ENCODE assay signal across 1 cellular context in the genomic region with DNA sequence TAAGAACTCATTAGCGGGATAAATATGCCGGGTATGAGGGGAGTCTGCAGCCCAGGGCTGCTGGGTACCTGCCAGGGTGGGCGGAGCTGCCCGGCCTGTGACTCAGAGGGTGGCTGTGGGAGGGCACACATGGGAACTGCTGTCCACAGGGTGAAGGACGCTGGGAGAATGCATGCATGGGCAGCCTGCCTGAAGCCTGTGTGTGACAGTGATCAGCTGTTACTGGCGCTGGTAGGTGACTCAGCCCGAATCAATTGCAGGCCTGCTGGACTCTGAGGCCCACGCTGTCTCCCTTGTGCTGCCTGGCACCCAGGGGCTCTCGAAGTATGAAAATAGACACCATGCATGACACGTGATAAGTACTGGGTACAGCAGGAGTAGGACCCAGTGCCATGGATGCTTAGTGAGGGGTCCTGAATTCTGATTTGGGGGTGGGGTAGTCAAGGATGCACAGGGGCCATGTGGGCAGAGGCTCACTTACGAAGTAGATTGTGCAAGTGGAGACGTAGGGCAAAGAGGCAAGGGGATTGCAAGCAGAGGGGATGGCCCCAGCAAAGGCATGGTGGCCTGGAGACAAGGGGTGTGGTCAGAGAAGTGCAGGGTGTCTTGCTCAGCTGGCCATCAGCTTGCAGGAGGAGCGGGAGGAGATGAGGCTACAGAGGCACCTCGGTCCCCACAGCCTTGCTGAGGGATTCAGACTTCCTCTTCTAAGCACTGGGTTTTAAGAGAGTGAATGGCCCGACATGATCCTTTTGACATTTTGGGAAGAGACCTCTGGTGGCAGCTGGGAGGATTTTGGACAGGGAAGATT.
TF ChIP-seq lines count a peak whose summit lies in the region.

No MANE protein-coding gene starts in this region.

TF ChIP-seq in HepG2, 621 proteins besides CTCF, POLR2A, EP300 and RAD21 (continued from another document and continues in another):
- TF ChIP-seq SAFB2 (CRISPR knock-in tag; IDR thresholded peaks at IDR 0.05; ENCODE audit: borderline replicate concordance, low read depth): no peak
- TF ChIP-seq HNF4A (CRISPR knock-in tag; IDR thresholded peaks at IDR 0.05): peak; percentile 46
- TF ChIP-seq MXI1 (IDR thresholded peaks at IDR 0.05; ENCODE audit: borderline replicate concordance, low read depth, low read length): peak; percentile 97; the same call in 2 of the 3 replicates
- TF ChIP-seq, protein P1, sequence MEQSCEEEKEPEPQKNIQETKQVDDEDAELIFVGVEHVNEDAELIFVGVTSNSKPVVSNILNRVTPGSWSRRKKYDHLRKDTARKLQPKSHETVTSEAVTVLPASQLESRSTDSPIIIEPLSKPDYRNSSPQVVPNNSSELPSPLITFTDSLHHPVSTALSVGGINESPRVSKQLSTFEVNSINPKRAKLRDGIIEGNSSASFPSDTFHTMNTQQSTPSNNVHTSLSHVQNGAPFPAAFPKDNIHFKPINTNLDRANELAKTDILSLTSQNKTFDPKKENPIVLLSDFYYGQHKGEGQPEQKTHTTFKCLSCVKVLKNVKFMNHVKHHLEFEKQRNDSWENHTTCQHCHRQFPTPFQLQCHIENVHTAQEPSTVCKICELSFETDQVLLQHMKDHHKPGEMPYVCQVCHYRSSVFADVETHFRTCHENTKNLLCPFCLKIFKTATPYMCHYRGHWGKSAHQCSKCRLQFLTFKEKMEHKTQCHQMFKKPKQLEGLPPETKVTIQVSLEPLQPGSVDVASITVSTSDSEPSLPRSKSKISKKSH (CRISPR knock-in tag; IDR thresholded peaks at IDR 0.05; ENCODE audit: borderline replicate concordance): peak; percentile 58; the same call in 1 of the 2 replicates
- 0 out of 2 replicates have a peak, but pooled peaks have one; percentile 45 for TF ChIP-seq ZNF343 (CRISPR knock-in tag; IDR thresholded peaks at IDR 0.05)
- no peak for TF ChIP-seq GTF2F1 (IDR thresholded peaks at IDR 0.05; ENCODE audit: low read length)
- peak; percentile 98 for TF ChIP-seq SP5 (CRISPR knock-in tag; IDR thresholded peaks at IDR 0.05; ENCODE audit: borderline replicate concordance, low read depth)
- TF ChIP-seq ZNF160 (CRISPR knock-in tag; IDR thresholded peaks at IDR 0.05): no peak
- TF ChIP-seq, protein P2, sequence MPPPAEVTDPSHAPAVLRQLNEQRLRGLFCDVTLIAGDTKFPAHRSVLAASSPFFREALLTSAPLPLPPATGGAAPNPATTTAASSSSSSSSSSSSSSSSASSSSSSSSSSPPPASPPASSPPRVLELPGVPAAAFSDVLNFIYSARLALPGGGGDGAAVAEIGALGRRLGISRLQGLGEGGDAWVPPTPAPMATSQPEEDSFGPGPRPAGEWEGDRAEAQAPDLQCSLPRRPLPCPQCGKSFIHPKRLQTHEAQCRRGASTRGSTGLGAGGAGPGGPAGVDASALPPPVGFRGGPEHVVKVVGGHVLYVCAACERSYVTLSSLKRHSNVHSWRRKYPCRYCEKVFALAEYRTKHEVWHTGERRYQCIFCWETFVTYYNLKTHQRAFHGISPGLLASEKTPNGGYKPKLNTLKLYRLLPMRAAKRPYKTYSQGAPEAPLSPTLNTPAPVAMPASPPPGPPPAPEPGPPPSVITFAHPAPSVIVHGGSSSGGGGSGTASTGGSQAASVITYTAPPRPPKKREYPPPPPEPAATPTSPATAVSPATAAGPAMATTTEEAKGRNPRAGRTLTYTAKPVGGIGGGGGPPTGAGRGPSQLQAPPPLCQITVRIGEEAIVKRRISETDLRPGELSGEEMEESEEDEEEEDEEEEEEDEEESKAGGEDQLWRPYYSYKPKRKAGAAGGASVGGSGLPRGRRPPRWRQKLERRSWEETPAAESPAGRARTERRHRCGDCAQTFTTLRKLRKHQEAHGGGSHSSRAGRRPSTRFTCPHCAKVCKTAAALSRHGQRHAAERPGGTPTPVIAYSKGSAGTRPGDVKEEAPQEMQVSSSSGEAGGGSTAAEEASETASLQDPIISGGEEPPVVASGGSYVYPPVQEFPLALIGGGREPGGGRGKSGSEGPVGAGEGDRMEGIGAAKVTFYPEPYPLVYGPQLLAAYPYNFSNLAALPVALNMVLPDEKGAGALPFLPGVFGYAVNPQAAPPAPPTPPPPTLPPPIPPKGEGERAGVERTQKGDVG (CRISPR knock-in tag; IDR thresholded peaks at IDR 0.05; ENCODE audit: borderline replicate concordance): 0 out of 2 replicates have a peak, but pooled peaks have one; percentile 66
- TF ChIP-seq, protein P3, sequence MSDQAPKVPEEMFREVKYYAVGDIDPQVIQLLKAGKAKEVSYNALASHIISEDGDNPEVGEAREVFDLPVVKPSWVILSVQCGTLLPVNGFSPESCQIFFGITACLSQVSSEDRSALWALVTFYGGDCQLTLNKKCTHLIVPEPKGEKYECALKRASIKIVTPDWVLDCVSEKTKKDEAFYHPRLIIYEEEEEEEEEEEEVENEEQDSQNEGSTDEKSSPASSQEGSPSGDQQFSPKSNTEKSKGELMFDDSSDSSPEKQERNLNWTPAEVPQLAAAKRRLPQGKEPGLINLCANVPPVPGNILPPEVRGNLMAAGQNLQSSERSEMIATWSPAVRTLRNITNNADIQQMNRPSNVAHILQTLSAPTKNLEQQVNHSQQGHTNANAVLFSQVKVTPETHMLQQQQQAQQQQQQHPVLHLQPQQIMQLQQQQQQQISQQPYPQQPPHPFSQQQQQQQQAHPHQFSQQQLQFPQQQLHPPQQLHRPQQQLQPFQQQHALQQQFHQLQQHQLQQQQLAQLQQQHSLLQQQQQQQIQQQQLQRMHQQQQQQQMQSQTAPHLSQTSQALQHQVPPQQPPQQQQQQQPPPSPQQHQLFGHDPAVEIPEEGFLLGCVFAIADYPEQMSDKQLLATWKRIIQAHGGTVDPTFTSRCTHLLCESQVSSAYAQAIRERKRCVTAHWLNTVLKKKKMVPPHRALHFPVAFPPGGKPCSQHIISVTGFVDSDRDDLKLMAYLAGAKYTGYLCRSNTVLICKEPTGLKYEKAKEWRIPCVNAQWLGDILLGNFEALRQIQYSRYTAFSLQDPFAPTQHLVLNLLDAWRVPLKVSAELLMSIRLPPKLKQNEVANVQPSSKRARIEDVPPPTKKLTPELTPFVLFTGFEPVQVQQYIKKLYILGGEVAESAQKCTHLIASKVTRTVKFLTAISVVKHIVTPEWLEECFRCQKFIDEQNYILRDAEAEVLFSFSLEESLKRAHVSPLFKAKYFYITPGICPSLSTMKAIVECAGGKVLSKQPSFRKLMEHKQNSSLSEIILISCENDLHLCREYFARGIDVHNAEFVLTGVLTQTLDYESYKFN (CRISPR knock-in tag; conservative IDR thresholded peaks at IDR 0.05): peak; percentile 61; the same call in 1 of the 2 replicates
- TF ChIP-seq REPIN1 (CRISPR knock-in tag; IDR thresholded peaks at IDR 0.05; ENCODE audit: borderline replicate concordance, low read depth): peak; percentile 42; the same call in 1 of the 2 replicates
- no peak; the same call in 1 of the 2 replicates for TF ChIP-seq MAZ (IDR thresholded peaks at IDR 0.05; ENCODE audit: borderline replicate concordance, low read depth, low read length)
- peak; percentile 76 for TF ChIP-seq MAZ (CRISPR knock-in tag; IDR thresholded peaks at IDR 0.05; ENCODE audit: low read depth)
- no peak for TF ChIP-seq JDP2 (CRISPR knock-in tag; IDR thresholded peaks at IDR 0.05; ENCODE audit: borderline replicate concordance)
- TF ChIP-seq CAMTA2 (CRISPR knock-in tag; IDR thresholded peaks at IDR 0.05; ENCODE audit: borderline replicate concordance): no peak
- TF ChIP-seq, protein P4, sequence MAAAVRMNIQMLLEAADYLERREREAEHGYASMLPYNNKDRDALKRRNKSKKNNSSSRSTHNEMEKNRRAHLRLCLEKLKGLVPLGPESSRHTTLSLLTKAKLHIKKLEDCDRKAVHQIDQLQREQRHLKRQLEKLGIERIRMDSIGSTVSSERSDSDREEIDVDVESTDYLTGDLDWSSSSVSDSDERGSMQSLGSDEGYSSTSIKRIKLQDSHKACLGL (CRISPR knock-in tag; IDR thresholded peaks at IDR 0.05): peak; percentile 55; the same call in 1 of the 2 replicates
- no peak for TF ChIP-seq MTF1 (CRISPR knock-in tag; IDR thresholded peaks at IDR 0.05)
- peak; percentile 52; the same call in 1 of the 2 replicates for TF ChIP-seq TBX3 (IDR thresholded peaks at IDR 0.05; ENCODE audit: borderline replicate concordance)
- peak; percentile 69 for TF ChIP-seq NCOA2 (CRISPR knock-in tag; IDR thresholded peaks at IDR 0.05)
- peak; percentile 61; the same call in 1 of the 2 replicates for TF ChIP-seq ZBTB20 (CRISPR knock-in tag; IDR thresholded peaks at IDR 0.05; ENCODE audit: borderline replicate concordance, low read depth)
- peak; percentile 74; the same call in 1 of the 2 replicates for TF ChIP-seq ZNF350 (CRISPR knock-in tag; IDR thresholded peaks at IDR 0.05; ENCODE audit: borderline replicate concordance, low read depth)
- TF ChIP-seq NCOA1 (CRISPR knock-in tag; IDR thresholded peaks at IDR 0.05): no peak
- TF ChIP-seq ZNF747 (CRISPR knock-in tag; IDR thresholded peaks at IDR 0.05; ENCODE audit: borderline replicate concordance): peak; percentile 71; the same call in 1 of the 2 replicates
- peak; percentile 30; the same call in 1 of the 2 replicates for TF ChIP-seq AHR (CRISPR knock-in tag; IDR thresholded peaks at IDR 0.05)
- 0 out of 2 replicates have a peak, but pooled peaks have one; percentile 68 for TF ChIP-seq SRY (CRISPR knock-in tag; IDR thresholded peaks at IDR 0.05)
- TF ChIP-seq TBX2 (CRISPR knock-in tag; IDR thresholded peaks at IDR 0.05; ENCODE audit: borderline replicate concordance): peak; percentile 77; the same call in 1 of the 2 replicates
- TF ChIP-seq HNRNPUL1 (IDR thresholded peaks at IDR 0.05; ENCODE audit: low read depth, low read length): no peak
- TF ChIP-seq ZNF556 (CRISPR knock-in tag; IDR thresholded peaks at IDR 0.05; ENCODE audit: borderline replicate concordance): 0 out of 2 replicates have a peak, but pooled peaks have one; percentile 45
- TF ChIP-seq PLRG1 (conservative IDR thresholded peaks at IDR 0.05): no peak
- TF ChIP-seq ZNF598 (CRISPR knock-in tag; IDR thresholded peaks at IDR 0.05; ENCODE audit: borderline replicate concordance): peak; percentile 87; the same call in 1 of the 2 replicates
- TF ChIP-seq ZNF670 (CRISPR knock-in tag; IDR thresholded peaks at IDR 0.05; ENCODE audit: borderline replicate concordance): peak; percentile 75
- TF ChIP-seq, protein P5, sequence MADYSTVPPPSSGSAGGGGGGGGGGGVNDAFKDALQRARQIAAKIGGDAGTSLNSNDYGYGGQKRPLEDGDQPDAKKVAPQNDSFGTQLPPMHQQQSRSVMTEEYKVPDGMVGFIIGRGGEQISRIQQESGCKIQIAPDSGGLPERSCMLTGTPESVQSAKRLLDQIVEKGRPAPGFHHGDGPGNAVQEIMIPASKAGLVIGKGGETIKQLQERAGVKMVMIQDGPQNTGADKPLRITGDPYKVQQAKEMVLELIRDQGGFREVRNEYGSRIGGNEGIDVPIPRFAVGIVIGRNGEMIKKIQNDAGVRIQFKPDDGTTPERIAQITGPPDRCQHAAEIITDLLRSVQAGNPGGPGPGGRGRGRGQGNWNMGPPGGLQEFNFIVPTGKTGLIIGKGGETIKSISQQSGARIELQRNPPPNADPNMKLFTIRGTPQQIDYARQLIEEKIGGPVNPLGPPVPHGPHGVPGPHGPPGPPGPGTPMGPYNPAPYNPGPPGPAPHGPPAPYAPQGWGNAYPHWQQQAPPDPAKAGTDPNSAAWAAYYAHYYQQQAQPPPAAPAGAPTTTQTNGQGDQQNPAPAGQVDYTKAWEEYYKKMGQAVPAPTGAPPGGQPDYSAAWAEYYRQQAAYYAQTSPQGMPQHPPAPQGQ (CRISPR knock-in tag; IDR thresholded peaks at IDR 0.05; ENCODE audit: borderline replicate concordance): no peak
- no peak for TF ChIP-seq TCF7 (IDR thresholded peaks at IDR 0.05; ENCODE audit: low read depth)
- TF ChIP-seq, protein P6, sequence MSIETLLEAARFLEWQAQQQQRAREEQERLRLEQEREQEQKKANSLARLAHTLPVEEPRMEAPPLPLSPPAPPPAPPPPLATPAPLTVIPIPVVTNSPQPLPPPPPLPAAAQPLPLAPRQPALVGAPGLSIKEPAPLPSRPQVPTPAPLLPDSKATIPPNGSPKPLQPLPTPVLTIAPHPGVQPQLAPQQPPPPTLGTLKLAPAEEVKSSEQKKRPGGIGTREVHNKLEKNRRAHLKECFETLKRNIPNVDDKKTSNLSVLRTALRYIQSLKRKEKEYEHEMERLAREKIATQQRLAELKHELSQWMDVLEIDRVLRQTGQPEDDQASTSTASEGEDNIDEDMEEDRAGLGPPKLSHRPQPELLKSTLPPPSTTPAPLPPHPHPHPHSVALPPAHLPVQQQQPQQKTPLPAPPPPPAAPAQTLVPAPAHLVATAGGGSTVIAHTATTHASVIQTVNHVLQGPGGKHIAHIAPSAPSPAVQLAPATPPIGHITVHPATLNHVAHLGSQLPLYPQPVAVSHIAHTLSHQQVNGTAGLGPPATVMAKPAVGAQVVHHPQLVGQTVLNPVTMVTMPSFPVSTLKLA (IDR thresholded peaks at IDR 0.05): peak; percentile 82
- TF ChIP-seq XRCC5 (optimal IDR thresholded peaks at IDR 0.05; ENCODE audit: low read length): peak; percentile 46
- no peak for TF ChIP-seq ZNF441 (CRISPR knock-in tag; IDR thresholded peaks at IDR 0.05; ENCODE audit: borderline replicate concordance)
- TF ChIP-seq ZNF558 (CRISPR knock-in tag; IDR thresholded peaks at IDR 0.05; ENCODE audit: borderline replicate concordance): no peak
- TF ChIP-seq, protein P7, sequence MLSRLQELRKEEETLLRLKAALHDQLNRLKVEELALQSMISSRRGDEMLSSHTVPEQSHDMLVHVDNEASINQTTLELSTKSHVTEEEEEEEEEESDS (CRISPR knock-in tag; IDR thresholded peaks at IDR 0.05; ENCODE audit: borderline replicate concordance): no peak
- TF ChIP-seq SMYD3 (CRISPR knock-in tag; IDR thresholded peaks at IDR 0.05): no peak
- peak; percentile 62 for TF ChIP-seq THAP11 (CRISPR knock-in tag; IDR thresholded peaks at IDR 0.05)
- TF ChIP-seq KDM5B (CRISPR knock-in tag; IDR thresholded peaks at IDR 0.05; ENCODE audit: borderline replicate concordance): peak; percentile 29; the same call in 1 of the 2 replicates
- TF ChIP-seq GLI4 (CRISPR knock-in tag; IDR thresholded peaks at IDR 0.05; ENCODE audit: borderline replicate concordance): no peak
- TF ChIP-seq LCORL (IDR thresholded peaks at IDR 0.05): no peak
- TF ChIP-seq LCORL (CRISPR knock-in tag; IDR thresholded peaks at IDR 0.05): peak; percentile 67
